In genomic region chr16:13904822-13905221, GRCh38 we compare ENCODE assay signal across 8 cellular contexts. TPM values are rescaled to one million over a fixed set of nuclear protein-coding genes. Genes with fewer than 3 reads are reported as not detected.
DNase-seq lines count a peak whose midpoint lies in the region; ATAC-seq and TF ChIP-seq lines count a peak whose summit lies in the region.
"Not testable (repeated sequence)": the region's sequence is repeated elsewhere in the genome, so short reads cannot be mapped to it uniquely, and the experiment has no call there.

No MANE protein-coding gene starts in this region.

- intact Hi-C loops in gastrocnemius medialis (cut with DNase I; ENCODE audit: low total_unique reads): not testable (repeated sequence)

- H3K36me3 ChIP-seq in MM.1S (replicated peaks; ENCODE audit: insufficient read depth, low read length); RWPE2 (ENCODE audit: low read depth); kidney epithelial cell (ENCODE audit: control insufficient read depth, insufficient read depth, low read length); gastrocnemius medialis: not testable (repeated sequence)

- DNase-seq in AG04449 (ENCODE audit: low read depth, low spot score); MM.1S; RWPE2 (ENCODE audit: low spot score); epithelial cell of proximal tubule (ENCODE audit: low read depth); kidney epithelial cell (ENCODE audit: low read depth): not testable (repeated sequence)
- DNase-seq in GM12865 (ENCODE audit: low read depth) (peak; percentile 58), gastrocnemius medialis (peak in 1 of 2 donors; percentile 25)
- DNase-seq in activated naive CD4-positive, alpha-beta T cell treated with Interleukin-2 at 50 U/mL for 16 hours: peak; percentile 7

- H3K27ac ChIP-seq in MM.1S (ENCODE audit: low read length); RWPE2 (ENCODE audit: poor library complexity, severe bottlenecking); gastrocnemius medialis: not testable (repeated sequence)

- H3K4me1 ChIP-seq in MM.1S (ENCODE audit: low read length): peaks cover 16% of the 10 kb centered on the region
- not testable (repeated sequence) for H3K4me1 ChIP-seq in RWPE2 (ENCODE audit: insufficient read depth, poor library complexity, severe bottlenecking); gastrocnemius medialis

- TF ChIP-seq CTCF in AG04449 (IDR thresholded peaks at IDR 0.05; ENCODE audit: insufficient read depth, low read length, missing control alignments): peak; percentile 12
- peak; percentile 34 for TF ChIP-seq CTCF in GM12865 (IDR thresholded peaks at IDR 0.05; ENCODE audit: insufficient read depth, low read depth, low read length, missing control alignments)
- TF ChIP-seq CTCF in MM.1S (IDR thresholded peaks at IDR 0.05; ENCODE audit: low read length): peak; percentile 39
- peak; percentile 40 for TF ChIP-seq CTCF in RWPE2 (IDR thresholded peaks at IDR 0.05; ENCODE audit: poor library complexity, severe bottlenecking)
- peak; percentile 48 for TF ChIP-seq CTCF in epithelial cell of proximal tubule (conservative IDR thresholded peaks at IDR 0.05; ENCODE audit: low read depth, low read length)
- TF ChIP-seq CTCF in kidney epithelial cell (IDR thresholded peaks at IDR 0.05; ENCODE audit: insufficient read depth, low read length, poor library complexity, severe bottlenecking): peak; percentile 29
- TF ChIP-seq CTCF in gastrocnemius medialis (IDR thresholded peaks at IDR 0.05 in 4 of 5, conservative IDR thresholded peaks at IDR 0.05 in 1 of 5): peak in 3 of 5 experiments; percentile 20 to 41 (median 28)

- not testable (repeated sequence) for H2AFZ ChIP-seq in MM.1S (ENCODE audit: low read length)

- CTCF ChIA-PET in AG04449 (lab: Yijun Ruan, JAX): interaction anchor here (8.5 kb wide), 1 partner anchor 13 kb away, joined by 72 read pairs; the partner anchor contains the start of gene ERCC4

- peaks cover 10% of the 10 kb centered on the region for H3F3A ChIP-seq in MM.1S (ENCODE audit: insufficient read depth, low read length)

- H3K9me2 ChIP-seq in MM.1S (replicated peaks; ENCODE audit: insufficient read depth, low read length): not testable (repeated sequence)

- H3K9me3 ChIP-seq in MM.1S (replicated peaks; ENCODE audit: insufficient read depth, low read length); RWPE2 (ENCODE audit: severe bottlenecking); gastrocnemius medialis: not testable (repeated sequence)

- POLR2A ChIA-PET in AG04449 (lab: Yijun Ruan, JAX): not testable (repeated sequence)

- H3K79me2 ChIP-seq in MM.1S (ENCODE audit: low read length): not testable (repeated sequence)

- H3K4me3 ChIP-seq in AG04449 (ENCODE audit: low read depth, low read length); GM12865 (ENCODE audit: low read depth, low read length); MM.1S (ENCODE audit: low read length); RWPE2 (ENCODE audit: severe bottlenecking); epithelial cell of proximal tubule (ENCODE audit: low read depth, low read length); kidney epithelial cell (ENCODE audit: low read depth, low read length); gastrocnemius medialis: not testable (repeated sequence)

- in situ Hi-C loops in gastrocnemius medialis (cut with MboI; ENCODE audit: low sequenced_read_pairs in 4 of 4): not testable (repeated sequence)

- H3K27me3 ChIP-seq in MM.1S (replicated peaks; ENCODE audit: insufficient read depth, low read length); RWPE2 (ENCODE audit: insufficient read depth, poor library complexity, severe bottlenecking); kidney epithelial cell (ENCODE audit: control insufficient read depth, insufficient read depth, low read length); gastrocnemius medialis: not testable (repeated sequence)

- H3K4me2 ChIP-seq in MM.1S (ENCODE audit: low read depth, low read length): not testable (repeated sequence)

- H3K9ac ChIP-seq in MM.1S (ENCODE audit: low read length): not testable (repeated sequence)

- ATAC-seq in RWPE2 (ENCODE audit: low read depth); gastrocnemius medialis: not testable (repeated sequence)

- TF ChIP-seq POLR2A in gastrocnemius medialis (IDR thresholded peaks at IDR 0.05): not testable (repeated sequence)

- H4K20me1 ChIP-seq in MM.1S (ENCODE audit: insufficient read depth, low read length): not testable (repeated sequence)

RNA-seq across cellular contexts. Expression of gene ERCC4, which starts 15.1 kb away (rescaled TPM):
- total RNA-seq in epithelial cell of proximal tubule (6.5 and 14.2 TPM in 2 replicates), kidney epithelial cell (7.2 and 8.3 TPM in 2 replicates), gastrocnemius medialis (10 to 100 TPM in 1 of 4 donors, 1 to 10 TPM in 3; 7.1 to 11.5 (median 8.4) TPM)
